ENCODE assay signal across 8 cellular contexts in the genomic region with DNA sequence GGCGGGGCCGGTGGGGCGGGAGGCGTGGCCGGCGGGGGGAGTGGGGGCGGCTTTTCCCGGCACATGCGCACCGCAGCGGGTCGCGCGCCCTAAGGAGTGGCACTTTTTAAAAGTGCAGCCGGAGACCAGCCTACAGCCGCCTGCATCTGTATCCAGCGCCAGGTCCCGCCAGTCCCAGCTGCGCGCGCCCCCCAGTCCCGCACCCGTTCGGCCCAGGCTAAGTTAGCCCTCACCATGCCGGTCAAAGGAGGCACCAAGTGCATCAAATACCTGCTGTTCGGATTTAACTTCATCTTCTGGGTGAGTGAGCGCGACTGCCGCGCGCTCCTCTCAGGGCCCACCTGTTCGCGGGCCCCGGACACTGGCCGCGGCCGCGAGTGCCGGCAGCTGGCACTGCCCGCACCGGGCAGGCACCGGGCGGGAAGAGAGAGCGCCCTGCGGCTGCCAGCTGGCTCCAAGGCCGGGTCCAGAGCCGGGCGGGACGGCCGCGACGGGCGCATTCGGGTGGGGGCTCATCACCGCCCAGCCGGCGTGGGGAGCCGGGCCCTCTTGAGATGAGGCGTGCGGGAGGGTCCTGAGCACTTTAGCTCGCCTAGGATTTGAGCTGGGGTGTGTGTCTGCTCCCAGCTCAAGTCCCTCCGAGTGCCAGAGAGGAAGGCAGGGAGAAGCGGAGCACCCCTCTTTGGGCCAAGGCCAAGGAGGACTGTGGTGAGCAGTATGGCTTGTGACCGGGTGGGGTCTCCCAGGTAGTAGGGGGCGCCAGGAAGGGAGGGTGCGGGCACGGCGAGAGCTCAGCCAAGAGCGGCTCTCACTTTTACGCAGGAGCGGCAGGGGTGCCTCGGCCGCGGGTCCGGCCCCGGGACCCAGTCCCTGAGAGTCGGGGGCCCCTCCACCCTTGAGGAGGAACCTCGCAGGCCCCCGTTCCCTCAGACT. TPM values are rescaled to one million over a fixed set of nuclear protein-coding genes. Genes with fewer than 3 reads are reported as not detected.
A peak's percentile ranks its signal among the peaks of the same experiment; 100 is the strongest.
DNase-seq lines count a peak whose midpoint lies in the region; ATAC-seq and TF ChIP-seq lines count a peak whose summit lies in the region.

A gene with protein sequence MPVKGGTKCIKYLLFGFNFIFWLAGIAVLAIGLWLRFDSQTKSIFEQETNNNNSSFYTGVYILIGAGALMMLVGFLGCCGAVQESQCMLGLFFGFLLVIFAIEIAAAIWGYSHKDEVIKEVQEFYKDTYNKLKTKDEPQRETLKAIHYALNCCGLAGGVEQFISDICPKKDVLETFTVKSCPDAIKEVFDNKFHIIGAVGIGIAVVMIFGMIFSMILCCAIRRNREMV (plus strand): TSS at position 135 of the 933 bp plus-strand sequence. CDS start 100 bp downstream, at position 235.

- DNase-seq in AG04449 (ENCODE audit: low read depth, low spot score) (no peak), HCEC 1CT (peak; percentile 58), T1000 (lab: John Stamatoyannopoulos, UW) (peak; percentile 40), coronary artery (ENCODE audit: low spot score) (peak; percentile 86), left lung (peak; percentile 80 to 89)
- DNase-seq in stimulated activated CD4-positive, alpha-beta T cell treated with anti-CD3 and anti-CD28 coated beads, Interleukin-2, amount 100 ng/mL, for 24 hours, result peak; percentile 30 to 57
- no peak for DNase-seq in NK-92 treated with Interleukin-12 subunit alpha and Interleukin-12 subunit beta, amount 100 ng/mL, for 24 hours (lab: John Stamatoyannopoulos, UW)

- ATAC-seq in left lung, result peak; percentile 62
- no peak for ATAC-seq in GM19467 (IDR thresholded peaks at IDR 0.05; ENCODE audit: unreplicated experiment)

- H3K27ac ChIP-seq in coronary artery (peak within 1 kb of the TSS; percentile 95 to 99), left lung (peak within 1 kb of the TSS; percentile 87 to 93)

- POLR2A ChIA-PET in AG04449 (lab: Yijun Ruan, JAX), result interaction anchor here (0.6 kb wide), 1 partner anchor 964 kb away, joined by 3 read pairs; no protein-coding TSS in a partner anchor

- intact Hi-C loops in left lung (cut with DNase I), result loop anchor here in 1 of 2 donors (10.0 kb wide), 1 partner anchor 64 kb away; no protein-coding TSS in a partner anchor

- peaks cover 28 to 62% of the 10 kb centered on the region in 2 donors for H3K4me1 ChIP-seq in left lung

- peaks cover 0 to 41% of the 10 kb centered on the region in 2 donors for H3K27me3 ChIP-seq in left lung

- CTCF ChIA-PET in AG04449 (lab: Yijun Ruan, JAX), result interaction anchor here (0.9 to 14.1 kb wide), 8 partner anchors 8 to 145 kb away, joined by 3 to 269 read pairs (median 4); no protein-coding TSS in a partner anchor

- peak within 1 kb of the TSS; percentile 47 for H3K4me3 ChIP-seq in AG04449 (ENCODE audit: low read depth, low read length)
- peak within 1 kb of the TSS; percentile 98 for H3K4me3 ChIP-seq in coronary artery
- peak within 1 kb of the TSS; percentile 68 to 79 for H3K4me3 ChIP-seq in left lung

- no peaks in the 10 kb centered on the region for H3K9me3 ChIP-seq in left lung

- no peak for TF ChIP-seq CTCF in AG04449 (IDR thresholded peaks at IDR 0.05; ENCODE audit: insufficient read depth, low read length, missing control alignments)
- TF ChIP-seq CTCF in coronary artery (IDR thresholded peaks at IDR 0.05), result no peak
- TF ChIP-seq CTCF in left lung (IDR thresholded peaks at IDR 0.05), result no peak

- no peaks in the 10 kb centered on the region for H3K36me3 ChIP-seq in left lung

RNA-seq across cellular contexts. Expression of the gene that starts here (rescaled TPM):
- 100 to 1,000 TPM; 416 to 512 TPM for total RNA-seq in left lung

Comparison
In these comparisons a context has a peak if more than half of its experiments do, and no peak if none do; other contexts are left out.
1. DNase-seq: peak in HCEC 1CT (single experiment), T1000 (single experiment), coronary artery (single experiment), left lung (2 of 2) and stimulated activated CD4-positive, alpha-beta T cell treated with anti-CD3 and anti-CD28 coated beads, Interleukin-2, amount 100 ng/mL, for 24 hours (2 of 2); none in AG04449 (single experiment) and NK-92 treated with Interleukin-12 subunit alpha and Interleukin-12 subunit beta, amount 100 ng/mL, for 24 hours (single experiment).
2. H3K4me3 ChIP-seq: peak in every context shown above with its lines; median percentile 98 in coronary artery; 74 in left lung; 47 in AG04449.